28 cellular contexts compared by ENCODE assay signal in the genomic region with DNA sequence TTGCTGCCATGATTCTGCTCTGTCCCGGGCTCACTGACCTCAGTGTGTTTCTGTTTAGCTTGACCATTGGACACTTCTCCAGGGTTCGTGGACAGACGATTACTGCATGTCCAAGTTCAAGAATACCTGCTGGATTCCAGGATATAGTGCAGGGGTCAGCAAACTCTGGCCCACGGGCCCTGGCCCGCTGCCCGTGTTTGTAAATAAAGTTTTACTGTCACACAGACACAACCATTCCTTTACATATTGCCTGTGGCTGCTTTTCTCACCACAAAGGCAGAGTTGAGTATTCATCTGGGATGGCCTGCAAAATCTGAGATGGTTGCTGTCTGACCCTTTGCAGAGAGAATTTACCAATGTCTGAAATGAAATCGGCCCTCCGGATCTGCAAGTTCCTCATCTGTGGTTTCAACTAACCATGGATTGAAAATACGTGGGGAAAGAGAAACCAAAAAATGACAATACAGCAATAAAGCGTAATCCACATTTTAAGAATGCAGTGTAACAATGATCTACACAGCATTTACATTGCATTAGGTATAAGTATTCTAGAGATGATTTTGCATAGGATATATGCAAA. TPM values are rescaled to one million over a fixed set of nuclear protein-coding genes. Genes with fewer than 3 reads are reported as not detected.
DNase-seq lines count a peak whose midpoint lies in the region; ATAC-seq and TF ChIP-seq lines count a peak whose summit lies in the region.
"Had no signal": no experiment of that assay in that cellular context is flagged by ENCODE, and none has a peak within 500 bp of the region (broad histone marks: within the 10 kb centered on the region; RNA-seq: fewer than 3 reads in every experiment).

No MANE protein-coding gene starts in this region.

- H3K27ac ChIP-seq in BLaER1 (no peak overlapping the region), Panc1 (ENCODE audit: low read length) (no peak overlapping the region)
- H3K27ac ChIP-seq: C4-2B, uterus had no signal

- in situ Hi-C loops in Panc1 (cut with HindIII; ENCODE audit: low pct_unique_long_range_greater_than_20kb, low sequenced_read_pairs) = no loop called here

- DNase-seq in LNCaP clone FGC (ENCODE audit: low read depth) (peak; percentile 3), Panc1 (ENCODE audit: low read depth, low spot score) (no peak), cerebellar cortex (ENCODE audit: low spot score) (peak; percentile 1), 8988T (no peak), OCI-M2 (lab: John Stamatoyannopoulos, UW; ENCODE audit: unreplicated experiment) (no peak), RKO (ENCODE audit: low spot score) (no peak)
- DNase-seq: activated CD4-positive, alpha-beta T cell treated with anti-CD3 and anti-CD28 coated beads for 36 hours; activated naive CD4-positive, alpha-beta T cell treated with anti-CD3 and anti-CD28 coated beads, Interleukin-2, amount 10 ng/mL, durations not matched to agents 7 days and 5 days; activated T-cell treated with anti-CD3 and anti-CD28 coated beads, Interleukin-2, amount 50 U/mL, for 72 hours; anterior cingulate cortex; dermis blood vessel endothelial cell; EL; H9; left colon; mucosa of descending colon; NCI-H1092 treated with DMSO at 0.1 percent for 48 hours; NCI-H1930; NCI-H226; NCI-H774; nephron progenitor cell; RPMI8226; stimulated activated CD4-positive, alpha-beta T cell treated with anti-CD3 and anti-CD28 coated beads, Interleukin-2, amount 100 ng/mL, for 24 hours; uterus had no signal

- no peaks in the 10 kb centered on the region for H3K27me3 ChIP-seq in BLaER1
- H3K27me3 ChIP-seq in Panc1 (ENCODE audit: control insufficient read depth, insufficient read depth, low read length) = no peaks in the 10 kb centered on the region
- H3K27me3 ChIP-seq: uterus had no signal

- H3K4me1 ChIP-seq in BLaER1 = peaks cover 22% of the 10 kb centered on the region
- no peaks in the 10 kb centered on the region for H3K4me1 ChIP-seq in Panc1 (ENCODE audit: control insufficient read depth, insufficient read depth, low read length)
- H3K4me1 ChIP-seq: uterus had no signal

- POLR2A ChIA-PET in Panc1 (lab: Charles Lee) = no interaction called here

- no peak for ATAC-seq in Panc1
- ATAC-seq in GM21737 (IDR thresholded peaks at IDR 0.05; ENCODE audit: unreplicated experiment) = no peak
- ATAC-seq: activated CD4-positive, alpha-beta T cell treated with anti-CD3 and anti-CD28 coated beads for 36 hours; activated T-cell treated with anti-CD3 and anti-CD28 coated beads, Interleukin-2, amount 50 U/mL, for 72 hours; left colon; mucosa of descending colon; stimulated activated memory B cell treated with anti-CD40 and anti-IgM and Interleukin-4, amounts not matched to agents 10 μg/mL and 1 μg/mL and 100 μg/mL, for 72 hours had no signal

- H3K9ac ChIP-seq in BLaER1 = no peak overlapping the region; the same call in 1 of the 2 replicates

- no peak for TF ChIP-seq CTCF in LNCaP clone FGC (IDR thresholded peaks at IDR 0.05; ENCODE audit: control insufficient read depth, extremely low read depth, insufficient read depth)
- TF ChIP-seq CTCF in Panc1 (IDR thresholded peaks at IDR 0.05) = no peak

- H3K9me3 ChIP-seq in BLaER1 (no peaks in the 10 kb centered on the region), Panc1 (ENCODE audit: control insufficient read depth, insufficient read depth, low read depth, low read length) (no peaks in the 10 kb centered on the region)
- H3K9me3 ChIP-seq: mucosa of descending colon, uterus had no signal

- BruUV-seq in Panc1 (replicated peaks; lab: Mats Ljungman, UMichigan) = TSS peak; percentile 76

- H3K4me3 ChIP-seq in BLaER1 = no peak overlapping the region
- H3K4me3 ChIP-seq in LNCaP clone FGC (ENCODE audit: low read depth, low read length) = no peak overlapping the region
- H3K4me3 ChIP-seq in Panc1 (ENCODE audit: low read depth in 2 of 2, low read length in 2 of 2) = no peak overlapping the region
- H3K4me3 ChIP-seq: mucosa of descending colon, uterus had no signal

- CTCF ChIA-PET in Panc1 (lab: Charles Lee) = no interaction called here

- peak overlapping the region; percentile 19; the same call in 1 of the 2 replicates for H3K4me2 ChIP-seq in BLaER1

- no peaks in the 10 kb centered on the region; the same call in none of the 2 replicates for H4K20me1 ChIP-seq in BLaER1

- intact Hi-C loops in Panc1 (cut with micrococcal nuclease; ENCODE audit: unreplicated experiment) = no loop called here

- H3K36me3 ChIP-seq in BLaER1 = peaks cover 94% of the 10 kb centered on the region
- peaks cover 2% of the 10 kb centered on the region; the same call in 1 of the 2 replicates for H3K36me3 ChIP-seq in Panc1 (ENCODE audit: control insufficient read depth, insufficient read depth, low read length)
- H3K36me3 ChIP-seq: uterus had no signal

RNA-seq across cellular contexts. Expression of gene F2RL3, which starts 25.9 kb away (rescaled TPM):
- not detected for total RNA-seq in Panc1 (2021; ENCODE audit: unreplicated experiment)
- polyA plus RNA-seq in Panc1 (2012; ENCODE audit: insufficient read length) = 0.12 TPM
- total RNA-seq: activated CD4-positive, alpha-beta T cell treated with anti-CD3 and anti-CD28 coated beads for 36 hours; activated T-cell treated with anti-CD3 and anti-CD28 coated beads, Interleukin-2, amount 50 U/mL, for 72 hours; H9; temporal lobe had no signal

RNA-seq across cellular contexts. Expression of gene SIN3B, which starts 33.7 kb away (rescaled TPM):
- total RNA-seq in Panc1 (2021; ENCODE audit: unreplicated experiment) = 47.0 TPM
- polyA plus RNA-seq in Panc1 (2012; ENCODE audit: insufficient read length) = 48.3 TPM

Comparison
In these comparisons a context has a peak if more than half of its experiments do, and no peak if none do; other contexts are left out.
1. DNase-seq: peak in LNCaP clone FGC (single experiment) and cerebellar cortex (single experiment); none in Panc1 (single experiment), 8988T (single experiment), OCI-M2 (single experiment) and RKO (single experiment).